In the genomic region with DNA sequence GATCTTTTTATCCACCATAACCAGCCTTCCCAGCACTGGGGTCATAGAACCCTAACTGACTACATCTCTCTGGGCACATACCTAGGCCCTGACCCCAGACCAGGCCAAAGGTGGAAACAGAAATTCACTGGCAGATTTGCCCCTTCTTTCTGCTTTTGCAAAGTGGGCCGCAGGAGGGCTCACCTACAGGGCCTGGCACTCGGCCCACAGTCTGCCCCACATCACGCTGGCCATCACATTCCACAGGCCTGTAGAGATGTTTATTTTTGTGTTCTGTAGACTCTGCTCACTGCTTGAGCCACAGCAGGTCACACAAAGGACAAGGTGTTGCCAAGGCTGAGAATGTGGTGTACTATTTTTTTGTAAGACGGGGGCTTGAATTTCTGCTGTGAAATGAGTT, we compare ENCODE assay signal across 11 cellular contexts. TPM values are rescaled to one million over a fixed set of nuclear protein-coding genes. Genes with fewer than 3 reads are reported as not detected.
DNase-seq lines count a peak whose midpoint lies in the region; ATAC-seq and TF ChIP-seq lines count a peak whose summit lies in the region.
"Had no signal": no experiment of that assay in that cellular context is flagged by ENCODE, and none has a peak within 500 bp of the region (broad histone marks: within the 10 kb centered on the region; RNA-seq: fewer than 3 reads in every experiment).

No MANE protein-coding gene starts in this region.

- H3K27ac ChIP-seq in trophoblast cell (ENCODE audit: low read depth, low read length): no peak overlapping the region

- no peaks in the 10 kb centered on the region for H3K79me2 ChIP-seq in trophoblast cell (ENCODE audit: control insufficient read depth, insufficient read depth, low read length, poor library complexity)

- no peak overlapping the region for H4K12ac ChIP-seq in trophoblast cell (ENCODE audit: low read depth, low read length)

- WGBS in trophoblast cell (ENCODE audit: extremely low coverage, insufficient coverage, insufficient read length): no CpG with 5 or more reads among the region's 4 CpGs

- no peak overlapping the region for H4K91ac ChIP-seq in trophoblast cell (ENCODE audit: low read depth, low read length)

- ATAC-seq in HG03135 (IDR thresholded peaks at IDR 0.05; ENCODE audit: unreplicated experiment): no peak

- no peaks in the 10 kb centered on the region for H3K79me1 ChIP-seq in trophoblast cell (ENCODE audit: low read length)

- H3K14ac ChIP-seq in trophoblast cell (ENCODE audit: low read length): no peak overlapping the region

- in situ Hi-C loops in astrocyte of the spinal cord (cut with HindIII; ENCODE audit: low sequenced_read_pairs): no loop called here

- no peak overlapping the region for H3K9ac ChIP-seq in trophoblast cell (ENCODE audit: low read length)

- no peak overlapping the region for H2AFZ ChIP-seq in trophoblast cell (ENCODE audit: insufficient read depth, low read length, poor library complexity)

- H3K4ac ChIP-seq in trophoblast cell (ENCODE audit: low read depth, low read length): no peak overlapping the region

- no peaks in the 10 kb centered on the region for H3K9me3 ChIP-seq in trophoblast cell (ENCODE audit: insufficient read depth, low read depth, low read length)
- H3K9me3 ChIP-seq: MG63 had no signal

- H3K4me1 ChIP-seq in trophoblast cell (ENCODE audit: control insufficient read depth in 1 of 2, insufficient read depth in 2 of 2, low read length in 2 of 2): peaks cover 0 to 2% of the 10 kb centered on the region in 2 experiments

- TF ChIP-seq CTCF in astrocyte of the spinal cord (IDR thresholded peaks at IDR 0.05; ENCODE audit: low read depth, low read length) (no peak), GM20000 (IDR thresholded peaks at IDR 0.05; ENCODE audit: extremely low read depth, missing control alignments) (no peak)

- no peak overlapping the region for H3K23ac ChIP-seq in trophoblast cell (ENCODE audit: low read length)

- no peak overlapping the region for H3K4me2 ChIP-seq in trophoblast cell (ENCODE audit: low read length)

- H2BK12ac ChIP-seq in trophoblast cell (ENCODE audit: low read length): no peak overlapping the region

- H3K36me3 ChIP-seq in trophoblast cell (ENCODE audit: control insufficient read depth in 1 of 2, insufficient read depth in 2 of 2, low read length in 2 of 2): no peaks in the 10 kb centered on the region
- H3K36me3 ChIP-seq: MG63 had no signal

- DNase-seq in astrocyte of the spinal cord (ENCODE audit: low read depth, low spot score) (peak; percentile 91), iPS-NIHi11 (ENCODE audit: low spot score) (peak; percentile 26), trophoblast cell (no peak), ureter (ENCODE audit: low spot score) (peak; percentile 50), KG1 (lab: John Stamatoyannopoulos, UW) (no peak), GM20000 (ENCODE audit: low spot score) (no peak)
- DNase-seq: activated effector memory CD4-positive, alpha-beta T cell treated with anti-CD3 and anti-CD28 coated beads, Interleukin-2, amount 50 U/mL, for 16 hours; CD4-positive, alpha-beta T cell; MG63 had no signal

- H3K18ac ChIP-seq in trophoblast cell (ENCODE audit: low read length): no peak overlapping the region

- H2BK5ac ChIP-seq in trophoblast cell (ENCODE audit: low read depth, low read length, poor library complexity): no peak overlapping the region

- peak overlapping the region; percentile 24 for H2BK120ac ChIP-seq in trophoblast cell (ENCODE audit: insufficient read depth, low read length, poor library complexity)

- H3K27me3 ChIP-seq in trophoblast cell (ENCODE audit: insufficient read depth, low read length): no peaks in the 10 kb centered on the region
- H3K27me3 ChIP-seq: MG63 had no signal

- no peak overlapping the region for H2AK5ac ChIP-seq in trophoblast cell (ENCODE audit: low read length)

- H3K4me3 ChIP-seq in astrocyte of the spinal cord (ENCODE audit: low read depth, low read length) (no peak overlapping the region), trophoblast cell (ENCODE audit: low read depth, low read length) (no peak overlapping the region)
- H3K4me3 ChIP-seq: MG63 had no signal

- no peak overlapping the region for H4K8ac ChIP-seq in trophoblast cell (ENCODE audit: low read depth, low read length)

RNA-seq across cellular contexts. Expression of a gene that starts 58.7 kb away (rescaled TPM):
- polyA plus RNA-seq in trophoblast cell (2013): 0.07 and 0.11 TPM in 2 replicates
- 0.08 TPM for total RNA-seq in ureter
- total RNA-seq: CD4-positive, alpha-beta T cell; T-helper 1 cell treated with Interleukin-12 subunit alpha and Interleukin-12 subunit beta and Interleukin-4 antibody, amounts not matched to agents 30 ng/mL and 1 ng/mL, for 36 hours had no signal

Comparison
In these comparisons a context has a peak if more than half of its experiments do, and no peak if none do; other contexts are left out.
1. DNase-seq: peak in astrocyte of the spinal cord (single experiment), iPS-NIHi11 (single experiment) and ureter (single experiment); none in trophoblast cell (0 of 2), KG1 (single experiment) and GM20000 (single experiment).